In the genomic region with DNA sequence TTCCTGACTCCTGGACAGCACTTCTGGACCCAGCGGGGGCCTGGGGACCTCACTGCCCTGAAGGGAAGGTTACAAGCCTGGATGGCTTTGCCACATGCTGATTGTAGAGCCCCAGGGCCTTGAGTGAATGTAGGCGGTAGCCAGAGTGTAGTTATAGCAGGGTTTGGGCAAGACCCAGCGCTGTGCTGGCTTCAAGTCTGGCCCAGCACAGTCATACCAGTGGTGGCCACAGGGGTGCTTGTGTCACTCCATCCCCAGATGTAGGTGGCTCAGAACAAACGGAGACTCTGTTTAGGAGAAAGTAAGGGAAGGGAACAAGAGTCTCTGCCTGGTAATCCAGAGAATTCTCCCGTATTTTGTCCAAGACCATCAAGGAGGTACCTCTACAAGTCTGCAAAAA, we compare ENCODE assay signal across 21 cellular contexts.
"Had no signal": no experiment of that assay in that cellular context is flagged by ENCODE, and none has a peak within 500 bp of the region (broad histone marks: within the 10 kb centered on the region; RNA-seq: fewer than 3 reads in every experiment).

No MANE protein-coding gene starts in this region.

- H3K9me3 Mint-ChIP-seq: activated T-cell treated with anti-CD3 and anti-CD28 coated beads, Interleukin-2, amount 50 U/mL, for 4 hours had no signal

- H3K4me1 ChIP-seq: adrenal gland, gastroesophageal sphincter, heart left ventricle, left ventricle myocardium inferior, parathyroid adenoma, sigmoid colon had no signal

- H3K36me3 Mint-ChIP-seq: naive B cell; stimulated activated naive B cell treated with anti-CD40 and anti-IgM and Interleukin-4, amounts not matched to agents 10 μg/mL and 1 μg/mL and 100 μg/mL, for 72 hours had no signal

- H3K27ac Mint-ChIP-seq: activated CD4-positive, alpha-beta T cell treated with anti-CD3 and anti-CD28 coated beads, Interleukin-2, amount 10 ng/mL, durations not matched to agents 7 days and 5 days; activated CD8-positive, alpha-beta T cell treated with anti-CD3 and anti-CD28 coated beads, Interleukin-2, amount 10 ng/mL, durations not matched to agents 7 days and 5 days; activated naive CD4-positive, alpha-beta T cell treated with anti-CD3 and anti-CD28 coated beads for 36 hours; naive B cell; stimulated activated naive B cell treated with anti-CD40 and anti-IgM and Interleukin-4, amounts not matched to agents 10 μg/mL and 1 μg/mL and 100 μg/mL, for 72 hours had no signal

- H3K36me3 ChIP-seq: adrenal gland, gastroesophageal sphincter, heart left ventricle, left ventricle myocardium inferior, neutrophil, sigmoid colon, thoracic aorta had no signal

- DNase-seq: activated CD4-positive, alpha-beta T cell treated with anti-CD3 and anti-CD28 coated beads, Interleukin-2, amount 10 ng/mL, durations not matched to agents 7 days and 5 days; activated CD4-positive, CD25-positive, alpha-beta regulatory T cell; activated CD8-positive, alpha-beta T cell treated with anti-CD3 and anti-CD28 coated beads, Interleukin-2, amount 10 ng/mL, durations not matched to agents 7 days and 5 days; activated naive CD4-positive, alpha-beta T cell treated with anti-CD3 and anti-CD28 coated beads for 36 hours; activated T-cell treated with anti-CD3 and anti-CD28 coated beads, Interleukin-2, amount 50 U/mL, for 4 hours; adrenal gland; effector CD4-positive, alpha-beta T cell; heart left ventricle; kidney glomerular epithelial cell; left ventricle myocardium inferior; mammary epithelial cell; naive B cell; sigmoid colon; stimulated activated CD4-positive, alpha-beta T cell treated with anti-CD3 and anti-CD28 coated beads, Interleukin-4, amount 100 ng/mL, for 24 hours; stimulated activated naive B cell treated with anti-CD40 and anti-IgM and Interleukin-4, amounts not matched to agents 10 μg/mL and 1 μg/mL and 100 μg/mL, for 72 hours; T-helper 9 cell had no signal

- H3K9me3 ChIP-seq: adrenal gland, gastroesophageal sphincter, neutrophil, sigmoid colon, thoracic aorta had no signal

- H3K4me1 Mint-ChIP-seq: naive B cell; stimulated activated naive B cell treated with anti-CD40 and anti-IgM and Interleukin-4, amounts not matched to agents 10 μg/mL and 1 μg/mL and 100 μg/mL, for 72 hours had no signal

- H3K9ac ChIP-seq: parathyroid adenoma had no signal

- H3K27me3 Mint-ChIP-seq: activated CD4-positive, alpha-beta T cell treated with anti-CD3 and anti-CD28 coated beads, Interleukin-2, amount 10 ng/mL, durations not matched to agents 7 days and 5 days; naive B cell had no signal

- H2AFZ ChIP-seq: parathyroid adenoma had no signal

- H3K27me3 ChIP-seq: adrenal gland, gastroesophageal sphincter, heart left ventricle, neutrophil, sigmoid colon had no signal

- H3K27ac ChIP-seq: adrenal gland, gastroesophageal sphincter, heart left ventricle, left ventricle myocardium inferior, neutrophil, parathyroid adenoma, sigmoid colon, thoracic aorta had no signal

- H3K4me3 ChIP-seq: adrenal gland, gastroesophageal sphincter, heart left ventricle, left ventricle myocardium inferior, sigmoid colon, thoracic aorta had no signal

- ATAC-seq: activated CD8-positive, alpha-beta T cell treated with anti-CD3 and anti-CD28 coated beads, Interleukin-2, amount 10 ng/mL, durations not matched to agents 7 days and 5 days; activated T-cell treated with anti-CD3 and anti-CD28 coated beads, Interleukin-2, amount 50 U/mL, for 4 hours; esophagus mucosa; gastroesophageal sphincter; heart left ventricle; stimulated activated naive B cell treated with anti-CD40 and anti-IgM and Interleukin-4, amounts not matched to agents 10 μg/mL and 1 μg/mL and 100 μg/mL, for 72 hours had no signal

- H3K4me3 Mint-ChIP-seq: activated CD4-positive, alpha-beta T cell treated with anti-CD3 and anti-CD28 coated beads, Interleukin-2, amount 10 ng/mL, durations not matched to agents 7 days and 5 days; activated CD8-positive, alpha-beta T cell treated with anti-CD3 and anti-CD28 coated beads, Interleukin-2, amount 10 ng/mL, durations not matched to agents 7 days and 5 days; activated naive CD4-positive, alpha-beta T cell treated with anti-CD3 and anti-CD28 coated beads for 36 hours; activated T-cell treated with anti-CD3 and anti-CD28 coated beads, Interleukin-2, amount 50 U/mL, for 4 hours; stimulated activated naive B cell treated with anti-CD40 and anti-IgM and Interleukin-4, amounts not matched to agents 10 μg/mL and 1 μg/mL and 100 μg/mL, for 72 hours had no signal
